8 cellular contexts compared by ENCODE assay signal in the genomic region with DNA sequence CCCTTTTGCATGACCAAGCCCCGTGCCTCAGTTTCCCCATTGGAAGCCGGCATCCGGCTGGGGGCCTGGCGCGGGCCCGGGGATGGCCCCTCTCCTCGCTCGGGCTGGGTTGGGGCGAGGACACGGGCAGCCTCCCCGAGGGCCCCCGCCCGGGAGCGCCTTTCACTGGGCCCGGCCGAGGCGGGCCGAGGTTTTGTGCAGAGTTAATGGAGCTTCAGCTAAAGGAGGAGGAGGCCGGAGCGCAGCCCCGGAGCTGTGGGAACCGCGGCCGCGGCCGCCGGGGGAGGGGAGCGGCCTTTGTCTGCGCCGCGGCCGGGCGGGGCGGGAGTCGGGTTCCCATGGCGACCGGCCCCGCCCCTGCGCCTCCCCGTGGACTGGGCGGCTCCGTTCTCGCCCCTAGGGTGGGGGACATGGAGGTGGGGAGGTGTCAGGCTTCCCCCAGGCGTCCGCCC. TPM values are rescaled to one million over a fixed set of nuclear protein-coding genes. Genes with fewer than 3 reads are reported as not detected.
A peak's percentile ranks its signal among the peaks of the same experiment; 100 is the strongest.
DNase-seq lines count a peak whose midpoint lies in the region; ATAC-seq, FAIRE-seq and TF ChIP-seq lines count a peak whose summit lies in the region.

No MANE protein-coding gene starts in this region.

- FAIRE-seq in GM19239 (lab: Jason Lieb, UNC) = no peak

- no peak overlapping the region for H4K8ac ChIP-seq in trophoblast cell (ENCODE audit: low read depth, low read length)

- no peak overlapping the region for H3K4me3 ChIP-seq in trophoblast cell (ENCODE audit: low read depth, low read length)

- H3K4me3 Mint-ChIP-seq in activated T-helper 17 cell treated with anti-CD3 and anti-CD28 coated beads, Interleukin-2, amount 50 U/mL, for 72 hours = peak overlapping the region; percentile 61

- H3K14ac ChIP-seq in trophoblast cell (ENCODE audit: low read length) = no peak overlapping the region

- no peaks in the 10 kb centered on the region for H3K79me1 ChIP-seq in trophoblast cell (ENCODE audit: low read length)

- peaks cover 5% of the 10 kb centered on the region for H3K4me1 Mint-ChIP-seq in activated T-helper 17 cell treated with anti-CD3 and anti-CD28 coated beads, Interleukin-2, amount 50 U/mL, for 72 hours

- no peaks in the 10 kb centered on the region for H3K79me2 ChIP-seq in trophoblast cell (ENCODE audit: control insufficient read depth, insufficient read depth, low read length, poor library complexity)

- H3K9me3 Mint-ChIP-seq in activated T-helper 17 cell treated with anti-CD3 and anti-CD28 coated beads, Interleukin-2, amount 50 U/mL, for 72 hours = no peaks in the 10 kb centered on the region

- H3K18ac ChIP-seq in trophoblast cell (ENCODE audit: low read length) = no peak overlapping the region

- no peaks in the 10 kb centered on the region for H3K4me1 ChIP-seq in foreskin keratinocyte
- H3K4me1 ChIP-seq in trophoblast cell (ENCODE audit: control insufficient read depth in 1 of 2, insufficient read depth in 2 of 2, low read length in 2 of 2) = peaks cover 10 to 20% of the 10 kb centered on the region in 2 experiments

- no peak overlapping the region for H2BK12ac ChIP-seq in trophoblast cell (ENCODE audit: low read length)

- DNase-seq in AG08395 (ENCODE audit: low spot score) = peak; percentile 74
- peak; percentile 83 for DNase-seq in GM19239 (ENCODE audit: insufficient read length, low spot score)
- DNase-seq in NCI-H774 (lab: John Stamatoyannopoulos, UW) = peak; percentile 13
- no peak for DNase-seq in foreskin keratinocyte
- peak; percentile 64 to 68 for DNase-seq in trophoblast cell
- no peak for DNase-seq in globus pallidus (ENCODE audit: low spot score)

- no peak overlapping the region for H4K91ac ChIP-seq in trophoblast cell (ENCODE audit: low read depth, low read length)

- H3K4ac ChIP-seq in trophoblast cell (ENCODE audit: low read depth, low read length) = no peak overlapping the region

- no peak overlapping the region for H3K9ac ChIP-seq in trophoblast cell (ENCODE audit: low read length)

- H3K23ac ChIP-seq in trophoblast cell (ENCODE audit: low read length) = no peak overlapping the region

- H3K27me3 Mint-ChIP-seq in activated T-helper 17 cell treated with anti-CD3 and anti-CD28 coated beads, Interleukin-2, amount 50 U/mL, for 72 hours = no peaks in the 10 kb centered on the region

- no peak overlapping the region for H4K12ac ChIP-seq in trophoblast cell (ENCODE audit: low read depth, low read length)

- no peak overlapping the region for H2BK5ac ChIP-seq in trophoblast cell (ENCODE audit: low read depth, low read length, poor library complexity)

- no peak overlapping the region for H2AFZ ChIP-seq in trophoblast cell (ENCODE audit: insufficient read depth, low read length, poor library complexity)

- H3K27ac ChIP-seq in foreskin keratinocyte = no peak overlapping the region
- H3K27ac ChIP-seq in trophoblast cell (ENCODE audit: low read depth, low read length) = no peak overlapping the region

- H3K9me3 ChIP-seq in trophoblast cell (ENCODE audit: insufficient read depth, low read depth, low read length) = peaks cover 17% of the 10 kb centered on the region

- peak overlapping the region; percentile 62 for H3K4me2 ChIP-seq in trophoblast cell (ENCODE audit: low read length)

- no peaks in the 10 kb centered on the region for H3K36me3 Mint-ChIP-seq in activated T-helper 17 cell treated with anti-CD3 and anti-CD28 coated beads, Interleukin-2, amount 50 U/mL, for 72 hours (ENCODE audit: low read depth)

- H3K36me3 ChIP-seq in trophoblast cell (ENCODE audit: control insufficient read depth in 1 of 2, insufficient read depth in 2 of 2, low read length in 2 of 2) = peaks cover 21 to 24% of the 10 kb centered on the region in 2 experiments

- no peak overlapping the region for H2AK5ac ChIP-seq in trophoblast cell (ENCODE audit: low read length)

- no peak overlapping the region for H3K27ac Mint-ChIP-seq in activated T-helper 17 cell treated with anti-CD3 and anti-CD28 coated beads, Interleukin-2, amount 50 U/mL, for 72 hours

- WGBS in trophoblast cell (ENCODE audit: extremely low coverage, insufficient coverage, insufficient read length) = no CpG with 5 or more reads among the region's 45 CpGs

- H3K27me3 ChIP-seq in foreskin keratinocyte (peaks cover 18% of the 10 kb centered on the region), trophoblast cell (ENCODE audit: insufficient read depth, low read length) (peaks cover 36% of the 10 kb centered on the region)

- peak; percentile 41 for ATAC-seq in activated T-helper 17 cell treated with anti-CD3 and anti-CD28 coated beads, Interleukin-2, amount 50 U/mL, for 72 hours (replicated peaks)
- ATAC-seq in foreskin keratinocyte (peak; percentile 9), GM21717 (IDR thresholded peaks at IDR 0.05; ENCODE audit: unreplicated experiment) (no peak)

- no peak overlapping the region for H2BK120ac ChIP-seq in trophoblast cell (ENCODE audit: insufficient read depth, low read length, poor library complexity)

- TF ChIP-seq CTCF in foreskin keratinocyte (conservative IDR thresholded peaks at IDR 0.05) = peak; percentile 55

RNA-seq across cellular contexts. Expression of a gene that starts 1.4 kb away (rescaled TPM):
- 10 to 100 TPM; 20.9 to 21.7 TPM for total RNA-seq in activated T-helper 17 cell treated with anti-CD3 and anti-CD28 coated beads, Interleukin-2, amount 50 U/mL, for 72 hours
- total RNA-seq in foreskin keratinocyte = 4.6 and 6.3 TPM in 2 replicates
- polyA plus RNA-seq in foreskin keratinocyte = 6.1 and 8.5 TPM in 2 replicates
- 0.15 and 0.29 TPM in 2 replicates for polyA plus RNA-seq in trophoblast cell (2013)

RNA-seq across cellular contexts. Expression of a gene that starts 10.1 kb away (rescaled TPM):
- total RNA-seq in activated T-helper 17 cell treated with anti-CD3 and anti-CD28 coated beads, Interleukin-2, amount 50 U/mL, for 72 hours = 10 to 100 TPM in 1 of 2 donors, 1 to 10 TPM in 1; 5.0 to 14.8 TPM
- total RNA-seq in foreskin keratinocyte = 13.8 and 20.4 TPM in 2 replicates
- polyA plus RNA-seq in foreskin keratinocyte = 15.0 and 25.3 TPM in 2 replicates
- polyA plus RNA-seq in trophoblast cell (2013) = 2.5 and 2.7 TPM in 2 replicates

RNA-seq across cellular contexts. Expression of a gene that starts 20.5 kb away (rescaled TPM):
- total RNA-seq in activated T-helper 17 cell treated with anti-CD3 and anti-CD28 coated beads, Interleukin-2, amount 50 U/mL, for 72 hours = 10 to 100 TPM; 66.4 to 67.5 TPM
- 8.3 and 11.7 TPM in 2 replicates for total RNA-seq in foreskin keratinocyte
- 12.7 and 14.0 TPM in 2 replicates for polyA plus RNA-seq in foreskin keratinocyte
- polyA plus RNA-seq in trophoblast cell (2013) = 16.1 TPM in 2 replicates

RNA-seq across cellular contexts. Expression of a gene that starts 26.7 kb away (rescaled TPM):
- 10 to 100 TPM; 44.5 to 51.1 TPM for total RNA-seq in activated T-helper 17 cell treated with anti-CD3 and anti-CD28 coated beads, Interleukin-2, amount 50 U/mL, for 72 hours
- total RNA-seq in foreskin keratinocyte = 21.6 and 22.6 TPM in 2 replicates
- polyA plus RNA-seq in foreskin keratinocyte = 12.9 and 13.4 TPM in 2 replicates
- 9.8 and 10.1 TPM in 2 replicates for polyA plus RNA-seq in trophoblast cell (2013)

RNA-seq across cellular contexts. Expression of a gene that starts 35.9 kb away (rescaled TPM):
- 10 to 100 TPM; 29.1 to 30.4 TPM for total RNA-seq in activated T-helper 17 cell treated with anti-CD3 and anti-CD28 coated beads, Interleukin-2, amount 50 U/mL, for 72 hours
- 109 TPM in 2 replicates for total RNA-seq in foreskin keratinocyte
- 81.8 and 96.0 TPM in 2 replicates for polyA plus RNA-seq in foreskin keratinocyte
- polyA plus RNA-seq in trophoblast cell (2013) = 61.9 and 66.1 TPM in 2 replicates

Comparison
In these comparisons a context has a peak if more than half of its experiments do, and no peak if none do; other contexts are left out.
1. DNase-seq: peak in AG08395 (single experiment), GM19239 (single experiment), NCI-H774 (single experiment) and trophoblast cell (2 of 2); none in foreskin keratinocyte (0 of 2) and globus pallidus (single experiment).